Comparison of ENCODE assay signal across 9 cellular contexts in genomic region chr19:7871280-7871529, GRCh38. TPM values are rescaled to one million over a fixed set of nuclear protein-coding genes. Genes with fewer than 3 reads are reported as not detected.
DNase-seq lines count a peak whose midpoint lies in the region; ATAC-seq and TF ChIP-seq lines count a peak whose summit lies in the region.
"Had no signal": no experiment of that assay in that cellular context is flagged by ENCODE, and none has a peak within 500 bp of the region (broad histone marks: within the 10 kb centered on the region; RNA-seq: fewer than 3 reads in every experiment).

No MANE protein-coding gene starts in this region.

- POLR2A ChIA-PET in A673 (lab: Charles Lee; ENCODE audit: low non-redundant PET) = no interaction called here

- H3K9me3 ChIP-seq in A673 (ENCODE audit: low read depth, low read length, poor library complexity, severe bottlenecking) = no peaks in the 10 kb centered on the region
- H3K9me3 ChIP-seq in lower lobe of right lung = no peaks in the 10 kb centered on the region

- no TSS peak for BruUV-seq in A673 (replicated peaks; lab: Mats Ljungman, UMichigan)

- CTCF ChIA-PET in A673 (lab: Charles Lee) = no interaction called here

- peaks cover 28% of the 10 kb centered on the region for H3K27me3 Mint-ChIP-seq in HFFc6 (ENCODE audit: insufficient read depth)

- peak overlapping the region; percentile 89; the same call in 1 of the 2 replicates for H3K27ac Mint-ChIP-seq in HFFc6
- H3K27ac Mint-ChIP-seq in activated naive CD4-positive, alpha-beta T cell treated with anti-CD3 and anti-CD28 coated beads, Interleukin-2, amount 50 U/mL, for 72 hours = no peak overlapping the region

- H3K4me1 ChIP-seq in A673 (ENCODE audit: insufficient read depth, low read length, poor library complexity, severe bottlenecking) (peaks cover 42% of the 10 kb centered on the region), lower lobe of right lung (peaks cover 45% of the 10 kb centered on the region)

- ATAC-seq in activated naive CD4-positive, alpha-beta T cell treated with anti-CD3 and anti-CD28 coated beads, Interleukin-2, amount 50 U/mL, for 72 hours = peak; percentile 6 to 8
- ATAC-seq in lower lobe of right lung (peak; percentile 28 to 40), GM18870 (IDR thresholded peaks at IDR 0.05; ENCODE audit: unreplicated experiment) (no peak), HG02870 (IDR thresholded peaks at IDR 0.05; ENCODE audit: unreplicated experiment) (no peak)

- H3K36me3 ChIP-seq in A673 (ENCODE audit: insufficient read depth, low read length, poor library complexity, severe bottlenecking) = no peaks in the 10 kb centered on the region
- H3K36me3 ChIP-seq in lower lobe of right lung = no peaks in the 10 kb centered on the region

- H3K4me3 Mint-ChIP-seq in HFFc6 = peak overlapping the region; percentile 87; the same call in 1 of the 2 replicates

- no peak for DNase-seq in A673 (ENCODE audit: low spot score)
- DNase-seq in HFFc6 = no peak
- DNase-seq in activated naive CD4-positive, alpha-beta T cell treated with anti-CD3 and anti-CD28 coated beads, Interleukin-2, amount 50 U/mL, for 72 hours (ENCODE audit: low spot score in 2 of 2) = no peak
- DNase-seq in lower lobe of right lung = no peak
- DNase-seq in DMS153 (lab: John Stamatoyannopoulos, UW) = no peak
- DNase-seq in NOMO-1 treated with dmso at 0.1 percent for 144 hours (lab: John Stamatoyannopoulos, UW; ENCODE audit: unreplicated experiment) = no peak

- no peaks in the 10 kb centered on the region for H3K36me3 Mint-ChIP-seq in HFFc6 (ENCODE audit: low read depth)
- H3K36me3 Mint-ChIP-seq in activated naive CD4-positive, alpha-beta T cell treated with anti-CD3 and anti-CD28 coated beads, Interleukin-2, amount 50 U/mL, for 72 hours = no peaks in the 10 kb centered on the region

- TF ChIP-seq CTCF in A673 (conservative IDR thresholded peaks at IDR 0.05; ENCODE audit: low read depth, low read length) (no peak), HFFc6 (IDR thresholded peaks at IDR 0.05) (no peak), lower lobe of right lung (IDR thresholded peaks at IDR 0.05) (no peak)

- H3K27ac ChIP-seq in A673 (ENCODE audit: low read depth, low read length, poor library complexity, severe bottlenecking) (peak overlapping the region; percentile 81), lower lobe of right lung (no peak overlapping the region)

- H3K27me3 ChIP-seq in A673 (replicated peaks; ENCODE audit: insufficient read depth, low read depth, low read length, poor library complexity) = no peaks in the 10 kb centered on the region
- H3K27me3 ChIP-seq in lower lobe of right lung (ENCODE audit: low read depth) = peaks cover 31% of the 10 kb centered on the region

- peaks cover 11% of the 10 kb centered on the region for H3K4me1 Mint-ChIP-seq in HFFc6 (ENCODE audit: low read depth)

- peak overlapping the region; percentile 42 for H3K4me3 ChIP-seq in A673 (ENCODE audit: low read depth, low read length, poor library complexity, severe bottlenecking)
- peak overlapping the region; percentile 29 for H3K4me3 ChIP-seq in lower lobe of right lung

- intact Hi-C loops in A673 (cut with micrococcal nuclease; ENCODE audit: unreplicated experiment) = loop anchor here (2.0 to 5.0 kb wide), 2 partner anchors 32 to 51 kb away; partner anchors contain the start of genes MAP2K7 and SNAPC2
- intact Hi-C loops in lower lobe of right lung (cut with DNase I) = no loop called here

- no peaks in the 10 kb centered on the region for H3K9me3 Mint-ChIP-seq in HFFc6
- peaks cover 0 to 4% of the 10 kb centered on the region in 2 donors for H3K9me3 Mint-ChIP-seq in activated naive CD4-positive, alpha-beta T cell treated with anti-CD3 and anti-CD28 coated beads, Interleukin-2, amount 50 U/mL, for 72 hours

RNA-seq across cellular contexts. Expression of gene PRR36, which starts 3.0 kb away (rescaled TPM):
- total RNA-seq in A673 (2021) = 3.3 and 4.9 TPM in 2 replicates
- total RNA-seq in HFFc6 (2021; fragmentation: NEBNext Ultra II Directional; extraction: Animal tissue kit (Norgen Biotek cat#: 25700)) = under 1 TPM in 4 of 6 experiments, not detected in 2; 0.05 to 0.18 (median 0.09) TPM
- total RNA-seq in activated naive CD4-positive, alpha-beta T cell treated with anti-CD3 and anti-CD28 coated beads, Interleukin-2, amount 50 U/mL, for 72 hours = under 1 TPM; 0.20 to 0.97 TPM
- 2.5 TPM for total RNA-seq in lower lobe of right lung

RNA-seq across cellular contexts. Expression of gene LRRC8E, which starts 17.1 kb away (rescaled TPM):
- total RNA-seq in A673 (2021) (0.77 and 0.79 TPM in 2 replicates), lower lobe of right lung (6.6 TPM)
- 1 to 10 TPM; 4.9 to 7.3 (median 6.1) TPM for total RNA-seq in HFFc6 (2021; fragmentation: NEBNext Ultra II Directional; extraction: Animal tissue kit (Norgen Biotek cat#: 25700))
- not detected for total RNA-seq in activated naive CD4-positive, alpha-beta T cell treated with anti-CD3 and anti-CD28 coated beads, Interleukin-2, amount 50 U/mL, for 72 hours
- total RNA-seq: T-helper 2 cell treated with Interferon-gamma antibody and Interleukin-4, amounts not matched to agents 100 ng/mL and 5 ng/mL, for 36 hours had no signal

RNA-seq across cellular contexts. Expression of gene MAP2K7, which starts 32.5 kb away (rescaled TPM):
- total RNA-seq in A673 (2021) (46.1 and 46.7 TPM in 2 replicates), lower lobe of right lung (38.6 TPM)
- total RNA-seq in HFFc6 (2021; fragmentation: NEBNext Ultra II Directional; extraction: Animal tissue kit (Norgen Biotek cat#: 25700)) = 10 to 100 TPM; 21.7 to 25.8 (median 22.8) TPM
- total RNA-seq in activated naive CD4-positive, alpha-beta T cell treated with anti-CD3 and anti-CD28 coated beads, Interleukin-2, amount 50 U/mL, for 72 hours = 10 to 100 TPM; 38.4 to 55.3 TPM

RNA-seq across cellular contexts. Expression of gene EVI5L, which starts 41.2 kb away (rescaled TPM):
- 4.8 and 8.8 TPM in 2 replicates for total RNA-seq in A673 (2021)
- total RNA-seq in HFFc6 (2021; fragmentation: NEBNext Ultra II Directional; extraction: Animal tissue kit (Norgen Biotek cat#: 25700)) = 10 to 100 TPM; 26.4 to 33.0 (median 27.7) TPM
- total RNA-seq in activated naive CD4-positive, alpha-beta T cell treated with anti-CD3 and anti-CD28 coated beads, Interleukin-2, amount 50 U/mL, for 72 hours = 1 to 10 TPM; 4.6 to 7.8 TPM
- total RNA-seq in lower lobe of right lung = 11.7 TPM

RNA-seq across cellular contexts. Expression of gene TGFBR3L, which starts 43.4 kb away (rescaled TPM):
- total RNA-seq in A673 (2021) (1.4 and 1.6 TPM in 2 replicates), lower lobe of right lung (2.1 TPM)
- total RNA-seq in HFFc6 (2021; fragmentation: NEBNext Ultra II Directional; extraction: Animal tissue kit (Norgen Biotek cat#: 25700)) = 10 to 100 TPM in 2 of 6 experiments, 1 to 10 TPM in 4; 4.5 to 12.0 (median 7.7) TPM
- 1 to 10 TPM; 3.3 to 5.8 TPM for total RNA-seq in activated naive CD4-positive, alpha-beta T cell treated with anti-CD3 and anti-CD28 coated beads, Interleukin-2, amount 50 U/mL, for 72 hours

Comparison
In these comparisons a context has a peak if more than half of its experiments do, and no peak if none do; other contexts are left out.
1. ATAC-seq: peak in activated naive CD4-positive, alpha-beta T cell treated with anti-CD3 and anti-CD28 coated beads, Interleukin-2, amount 50 U/mL, for 72 hours (2 of 2) and lower lobe of right lung (2 of 2); none in GM18870 (single experiment) and HG02870 (single experiment).